In the genomic region with DNA sequence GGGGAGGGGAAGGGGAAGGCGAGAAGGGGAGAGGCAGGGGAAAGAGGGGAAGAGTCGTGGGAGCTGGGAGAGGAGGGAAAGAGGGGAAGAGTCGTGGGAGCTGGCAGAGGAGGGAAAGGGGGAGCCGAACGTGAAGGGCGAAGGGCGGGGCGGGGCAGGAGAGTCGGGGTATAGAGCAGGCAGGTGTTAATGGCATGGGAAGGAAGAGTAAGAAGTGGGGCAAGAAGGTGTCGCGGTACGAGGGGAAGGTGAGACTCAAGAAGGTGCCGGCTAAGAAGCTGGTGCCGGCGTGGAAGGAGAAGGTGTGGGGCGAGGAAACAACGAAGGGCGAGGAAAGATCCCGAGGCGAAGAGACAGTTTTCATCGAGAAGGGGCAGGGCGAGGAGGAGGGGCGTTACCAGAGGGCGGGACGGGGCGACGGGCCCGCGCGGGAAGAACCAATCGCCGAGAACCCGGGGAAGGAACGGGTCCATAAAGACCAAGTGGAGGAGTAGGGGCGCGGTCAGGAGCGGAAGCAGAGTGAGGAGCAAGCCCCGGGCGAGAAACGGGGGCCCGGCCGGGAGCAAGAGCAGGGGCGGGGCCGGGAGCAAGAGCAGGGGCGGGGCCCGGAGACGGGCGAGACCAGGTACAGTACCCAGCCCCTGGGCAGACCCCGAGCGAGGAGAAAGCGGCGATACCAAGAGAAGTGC, we compare ENCODE assay signal across 8 cellular contexts. TPM values are rescaled to one million over a fixed set of nuclear protein-coding genes. Genes with fewer than 3 reads are reported as not detected.
DNase-seq lines count a peak whose midpoint lies in the region; TF ChIP-seq lines count a peak whose summit lies in the region.

No MANE protein-coding gene starts in this region.

- DNase-seq in GM04504 (ENCODE audit: low read depth) (peak; percentile 89), HFFc6 (peak; percentile 96), NB4 (ENCODE audit: low read depth) (peak; percentile 94), SK-N-DZ (ENCODE audit: low spot score) (peak; percentile 94), germinal center (ENCODE audit: low spot score) (peak; percentile 95), nucleus accumbens (lab: John Stamatoyannopoulos, UW) (peak; percentile 74 to 97 (median 92)), superior temporal gyrus (ENCODE audit: extremely low spot score) (peak; percentile 92)
- peak; percentile 98 for DNase-seq in activated naive CD4-positive, alpha-beta T cell treated with anti-CD3 and anti-CD28 coated beads, Interleukin-2, amount 10 ng/mL, durations not matched to agents 7 days and 5 days

- TF ChIP-seq CTCF in HFFc6 (IDR thresholded peaks at IDR 0.05) = no peak
- no peak for TF ChIP-seq CTCF in NB4 (IDR thresholded peaks at IDR 0.05; ENCODE audit: low read depth, low read length)

- H3K36me3 Mint-ChIP-seq in HFFc6 (ENCODE audit: low read depth) = no peaks in the 10 kb centered on the region
- peaks cover under 1% of the 10 kb centered on the region for H3K36me3 Mint-ChIP-seq in activated naive CD4-positive, alpha-beta T cell treated with anti-CD3 and anti-CD28 coated beads, Interleukin-2, amount 10 ng/mL, durations not matched to agents 7 days and 5 days

- no peaks in the 10 kb centered on the region for H3K9me3 Mint-ChIP-seq in HFFc6
- no peaks in the 10 kb centered on the region for H3K9me3 Mint-ChIP-seq in activated naive CD4-positive, alpha-beta T cell treated with anti-CD3 and anti-CD28 coated beads, Interleukin-2, amount 10 ng/mL, durations not matched to agents 7 days and 5 days

- peaks cover 1% of the 10 kb centered on the region; the same call in 1 of the 2 replicates for H3K27me3 Mint-ChIP-seq in HFFc6 (ENCODE audit: insufficient read depth)
- H3K27me3 Mint-ChIP-seq in activated naive CD4-positive, alpha-beta T cell treated with anti-CD3 and anti-CD28 coated beads, Interleukin-2, amount 10 ng/mL, durations not matched to agents 7 days and 5 days = no peaks in the 10 kb centered on the region

- CTCF ChIA-PET in activated naive CD4-positive, alpha-beta T cell treated with anti-CD3 and anti-CD28 coated beads, Interleukin-2, amount 10 ng/mL, durations not matched to agents 7 days and 5 days (lab: Charles Lee) = interaction anchor here (0.7 to 2.6 kb wide), 13 partner anchors 18 to 433 kb away, joined by 3 to 16 read pairs (median 5); partner anchors contain the start of genes C19orf33, GGN, PSMD8 and SIPA1L3

- peak overlapping the region; percentile 69 for H3K4me3 ChIP-seq in NB4 (ENCODE audit: low read depth, low read length)

- H3K4me1 Mint-ChIP-seq in HFFc6 (ENCODE audit: low read depth) = peaks cover 17% of the 10 kb centered on the region
- H3K4me1 Mint-ChIP-seq in activated naive CD4-positive, alpha-beta T cell treated with anti-CD3 and anti-CD28 coated beads, Interleukin-2, amount 10 ng/mL, durations not matched to agents 7 days and 5 days = peaks cover 11% of the 10 kb centered on the region

- H3K27ac Mint-ChIP-seq in HFFc6 = peak overlapping the region; percentile 95
- H3K27ac Mint-ChIP-seq in activated naive CD4-positive, alpha-beta T cell treated with anti-CD3 and anti-CD28 coated beads, Interleukin-2, amount 10 ng/mL, durations not matched to agents 7 days and 5 days = peak overlapping the region; percentile 99

- TF ChIP-seq POLR2A in NB4 (IDR thresholded peaks at IDR 0.05; ENCODE audit: extremely low read depth, insufficient read length) = peak; percentile 45

- H3K4me3 Mint-ChIP-seq in HFFc6 = peak overlapping the region; percentile 96
- peak overlapping the region; percentile 87 for H3K4me3 Mint-ChIP-seq in activated naive CD4-positive, alpha-beta T cell treated with anti-CD3 and anti-CD28 coated beads, Interleukin-2, amount 10 ng/mL, durations not matched to agents 7 days and 5 days

RNA-seq across cellular contexts. Expression of gene CATSPERG, which starts 0.5 kb away (rescaled TPM):
- under 1 TPM in 5 of 6 experiments, not detected in 1; 0.14 to 0.66 (median 0.25) TPM for total RNA-seq in HFFc6 (2021; fragmentation: NEBNext Ultra II Directional; extraction: Animal tissue kit (Norgen Biotek cat#: 25700))
- polyA plus RNA-seq in SK-N-DZ (2014; cell fraction: cytosol; rRNA removed) = 0.85 and 3.7 TPM in 2 replicates
- 2.0 and 5.3 TPM in 2 replicates for polyA plus RNA-seq in SK-N-DZ (2014; cell fraction: nucleus; rRNA removed)

RNA-seq across cellular contexts. Expression of gene KCNK6, which starts 16.4 kb away (rescaled TPM):
- total RNA-seq in HFFc6 (2021; fragmentation: NEBNext Ultra II Directional; extraction: Animal tissue kit (Norgen Biotek cat#: 25700)) = 1 to 10 TPM; 2.6 to 9.2 (median 2.9) TPM
- polyA plus RNA-seq in SK-N-DZ (2014; cell fraction: cytosol; rRNA removed) = 0.06 and 0.25 TPM in 2 replicates
- 0.03 and 0.05 TPM in 2 replicates for polyA plus RNA-seq in SK-N-DZ (2014; cell fraction: nucleus; rRNA removed)

RNA-seq across cellular contexts. Expression of gene YIF1B, which starts 20.3 kb away (rescaled TPM):
- 10 to 100 TPM; 80.8 to 98.5 (median 86.6) TPM for total RNA-seq in HFFc6 (2021; fragmentation: NEBNext Ultra II Directional; extraction: Animal tissue kit (Norgen Biotek cat#: 25700))
- 73.2 and 80.4 TPM in 2 replicates for polyA plus RNA-seq in SK-N-DZ (2014; cell fraction: cytosol; rRNA removed)
- polyA plus RNA-seq in SK-N-DZ (2014; cell fraction: nucleus; rRNA removed) = 65.2 and 72.6 TPM in 2 replicates

RNA-seq across cellular contexts. Expression of gene C19orf33, which starts 32.0 kb away (rescaled TPM):
- total RNA-seq in HFFc6 (2021; fragmentation: NEBNext Ultra II Directional; extraction: Animal tissue kit (Norgen Biotek cat#: 25700)) = not detected
- not detected in 2 replicates for polyA plus RNA-seq in SK-N-DZ (2014; cell fraction: cytosol; rRNA removed)
- not detected in 2 replicates for polyA plus RNA-seq in SK-N-DZ (2014; cell fraction: nucleus; rRNA removed)

RNA-seq across cellular contexts. Expression of gene PSMD8, which starts 38.3 kb away (rescaled TPM):
- 100 to 1,000 TPM; 229 to 298 (median 259) TPM for total RNA-seq in HFFc6 (2021; fragmentation: NEBNext Ultra II Directional; extraction: Animal tissue kit (Norgen Biotek cat#: 25700))
- polyA plus RNA-seq in SK-N-DZ (2014; cell fraction: cytosol; rRNA removed) = 321 and 441 TPM in 2 replicates
- polyA plus RNA-seq in SK-N-DZ (2014; cell fraction: nucleus; rRNA removed) = 139 and 164 TPM in 2 replicates

Comparison
In these comparisons a context has a peak if more than half of its experiments do, and no peak if none do; other contexts are left out.
1. Peak in every context shown above with its lines: DNase-seq and H3K4me3 ChIP-seq.